Comparison of ENCODE assay signal across 1 cellular context in genomic region chr5:132963175-132964104, GRCh38.
TF ChIP-seq lines count a peak whose summit lies in the region.

TSS of gene AFF4 (minus strand) at chr5:132963634. CDS start at chr5:132937189, 26,445 bp downstream.

TF ChIP-seq in H1, 55 proteins besides CTCF, POLR2A, EP300 and RAD21:
- TF ChIP-seq CBX8 (IDR thresholded peaks at IDR 0.05; ENCODE audit: borderline replicate concordance, low read depth, low read length) (no peak), POLR2AphosphoS5 (IDR thresholded peaks at IDR 0.05; ENCODE audit: low read depth, low read length) (peak; percentile 93), CHD1 (IDR thresholded peaks at IDR 0.05; ENCODE audit: low read depth, low read length) (no peak), ATF3 (IDR thresholded peaks at IDR 0.05; ENCODE audit: insufficient read depth, low read depth, low read length) (peak; percentile 99), KDM5A (IDR thresholded peaks at IDR 0.05; ENCODE audit: low read length) (no peak), HDAC2 (IDR thresholded peaks at IDR 0.05; ENCODE audit: borderline replicate concordance in 1 of 2, low read depth in 2 of 2, low read length in 2 of 2) (no peak), EZH2 (IDR thresholded peaks at IDR 0.05; ENCODE audit: low read depth, low read length, severe bottlenecking) (no peak), CHD2 (IDR thresholded peaks at IDR 0.05; ENCODE audit: low read length) (no peak; the same call in 1 of the 2 replicates), USF2 (IDR thresholded peaks at IDR 0.05; ENCODE audit: low read length) (peak; percentile 99), TAF7 (optimal IDR thresholded peaks at IDR 0.05; ENCODE audit: borderline replicate concordance, low read depth, low read length) (peak; percentile 78), GABPA (IDR thresholded peaks at IDR 0.05; ENCODE audit: borderline replicate concordance, insufficient read depth, low read length) (no peak), RBBP5 (IDR thresholded peaks at IDR 0.05; ENCODE audit: borderline replicate concordance, low read depth, low read length) (peak; percentile 76; the same call in 1 of the 2 replicates), SIX5 (IDR thresholded peaks at IDR 0.05; ENCODE audit: low read depth, low read length) (no peak), TAF1 (IDR thresholded peaks at IDR 0.05; ENCODE audit: low read depth, low read length) (peak; percentile 82), CEBPB (IDR thresholded peaks at IDR 0.05; ENCODE audit: low read depth, low read length) (no peak), YY1 (IDR thresholded peaks at IDR 0.05; ENCODE audit: low read depth, low read length) (peak; percentile 44; the same call in 1 of the 2 replicates), TBP (IDR thresholded peaks at IDR 0.05; ENCODE audit: low read depth, low read length) (peak; percentile 86), SAP30 (IDR thresholded peaks at IDR 0.05; ENCODE audit: insufficient read depth, insufficient replicate concordance, low read length) (no peak), ATF2 (IDR thresholded peaks at IDR 0.05; ENCODE audit: low read length) (no peak), EGR1 (IDR thresholded peaks at IDR 0.05; ENCODE audit: borderline replicate concordance, low read depth, low read length) (peak; percentile 78), FOSL1 (IDR thresholded peaks at IDR 0.05; ENCODE audit: insufficient read depth, low read depth, low read length) (no peak), SIN3A (conservative IDR thresholded peaks at IDR 0.05 in 1 of 2, IDR thresholded peaks at IDR 0.05 in 1 of 2; ENCODE audit: low read depth in 1 of 2, low read length in 2 of 2) (peak; percentile 67 to 88), HDAC6 (IDR thresholded peaks at IDR 0.05; ENCODE audit: low read depth, low read length) (no peak), JUN (IDR thresholded peaks at IDR 0.05; ENCODE audit: low read depth, low read length) (no peak), GTF2F1 (IDR thresholded peaks at IDR 0.05; ENCODE audit: borderline replicate concordance, low read depth, low read length) (peak; percentile 84; the same call in 1 of the 2 replicates), CTBP2 (IDR thresholded peaks at IDR 0.05; ENCODE audit: borderline replicate concordance, insufficient read depth, insufficient read length, low read length) (no peak), E2F6 (IDR thresholded peaks at IDR 0.05) (peak; percentile 46; the same call in 1 of the 2 replicates), RNF2 (IDR thresholded peaks at IDR 0.05; ENCODE audit: borderline replicate concordance, low read depth, low read length, missing control alignments, poor library complexity, severe bottlenecking) (no peak), TEAD4 (IDR thresholded peaks at IDR 0.05; ENCODE audit: low read depth, low read length) (no peak), MAFK (IDR thresholded peaks at IDR 0.05; ENCODE audit: low read depth, low read length) (no peak), SIRT6 (IDR thresholded peaks at IDR 0.05; ENCODE audit: low read length) (no peak), ZNF274 (IDR thresholded peaks at IDR 0.05; ENCODE audit: borderline replicate concordance, extremely low read depth, low read length) (no peak), RFX5 (IDR thresholded peaks at IDR 0.05; ENCODE audit: borderline replicate concordance, low read depth, low read length) (no peak), KDM4A (IDR thresholded peaks at IDR 0.05; ENCODE audit: low read depth, low read length, severe bottlenecking) (no peak), CHD7 (IDR thresholded peaks at IDR 0.05; ENCODE audit: insufficient replicate concordance, low read length) (no peak), SP1 (IDR thresholded peaks at IDR 0.05; ENCODE audit: low read depth, low read length) (no peak), BCL11A (IDR thresholded peaks at IDR 0.05; ENCODE audit: low read depth in 2 of 2, low read length in 2 of 2) (no peak), PHF8 (conservative IDR thresholded peaks at IDR 0.05; ENCODE audit: low read depth, low read length) (peak; percentile 86), JUND (IDR thresholded peaks at IDR 0.05; ENCODE audit: low read length) (peak; percentile 64; the same call in 1 of the 2 replicates), NANOG (IDR thresholded peaks at IDR 0.05; ENCODE audit: insufficient read depth, low read depth, low read length, poor library complexity, severe bottlenecking) (peak; percentile 4), ASH2L (IDR thresholded peaks at IDR 0.05; ENCODE audit: low read length) (peak; percentile 76), SRF (IDR thresholded peaks at IDR 0.05; ENCODE audit: low read depth, low read length) (no peak), SUZ12 (IDR thresholded peaks at IDR 0.05; ENCODE audit: low read length) (no peak), SP4 (IDR thresholded peaks at IDR 0.05; ENCODE audit: low read length) (peak; percentile 90; the same call in 1 of the 2 replicates), SP2 (IDR thresholded peaks at IDR 0.05; ENCODE audit: low read length) (no peak), POU5F1 (IDR thresholded peaks at IDR 0.05; ENCODE audit: low read depth, low read length) (no peak), KDM1A (IDR thresholded peaks at IDR 0.05; ENCODE audit: borderline replicate concordance, low read length) (no peak), BRCA1 (IDR thresholded peaks at IDR 0.05; ENCODE audit: low read depth, low read length) (no peak), NRF1 (IDR thresholded peaks at IDR 0.05; ENCODE audit: low read depth, low read length) (no peak), RXRA (IDR thresholded peaks at IDR 0.05; ENCODE audit: insufficient read depth, low read depth, low read length) (no peak), CBX5 (IDR thresholded peaks at IDR 0.05; ENCODE audit: low read depth, low read length) (no peak), CREB1 (IDR thresholded peaks at IDR 0.05) (peak; percentile 73; the same call in 1 of the 2 replicates), MAX (IDR thresholded peaks at IDR 0.05) (peak; percentile 86), TCF12 (IDR thresholded peaks at IDR 0.05; ENCODE audit: low read depth, low read length) (no peak), BACH1 (IDR thresholded peaks at IDR 0.05; ENCODE audit: low read length) (no peak)
